In genomic region chr4:84529169-84529751, GRCh38 we compare ENCODE assay signal across 8 cellular contexts. TPM values are rescaled to one million over a fixed set of nuclear protein-coding genes. Genes with fewer than 3 reads are reported as not detected.
A peak's percentile ranks its signal among the peaks of the same experiment; 100 is the strongest.
DNase-seq lines count a peak whose midpoint lies in the region; ATAC-seq and TF ChIP-seq lines count a peak whose summit lies in the region.

No MANE protein-coding gene starts in this region.

- no peak for TF ChIP-seq POLR2A in uterus (IDR thresholded peaks at IDR 0.05)

- TF ChIP-seq CTCF in heart right ventricle (IDR thresholded peaks at IDR 0.05) (peak; percentile 19 to 73 (median 62)), WI38 (IDR thresholded peaks at IDR 0.05; ENCODE audit: low read depth, low read length) (peak; percentile 46; the same call in 1 of the 2 replicates), uterus (IDR thresholded peaks at IDR 0.05) (peak in 2 of 4 experiments; percentile 17 to 32)

- ATAC-seq in heart right ventricle: no peak
- ATAC-seq in left cardiac atrium: no peak

- H3K27ac ChIP-seq in heart right ventricle (no peak overlapping the region), uterus (no peak overlapping the region)

- H3K4me1 ChIP-seq in heart right ventricle (no peaks in the 10 kb centered on the region), uterus (no peaks in the 10 kb centered on the region)

- intact Hi-C loops in heart right ventricle (cut with DNase I): loop anchor here in 1 of 10 donors (10.0 kb wide), 1 partner anchor 874 kb away; no protein-coding TSS in a partner anchor
- intact Hi-C loops in left cardiac atrium (cut with DNase I): loop anchor here in 1 of 2 donors (5.0 kb wide), 1 partner anchor 887 kb away; no protein-coding TSS in a partner anchor
- intact Hi-C loops in uterus (cut with DNase I; ENCODE audit: low total_unique reads): no loop called here

- H3K9me3 ChIP-seq in heart right ventricle (peaks cover 0 to 9% (median 0%) of the 10 kb centered on the region in 11 donors), uterus (no peaks in the 10 kb centered on the region)

- in situ Hi-C loops in KBM-7 (cut with MboI; ENCODE audit: low pct_unique_long_range_greater_than_20kb, low sequenced_read_pairs): no loop called here

- no peaks in the 10 kb centered on the region for H3K36me3 ChIP-seq in heart right ventricle
- no peaks in the 10 kb centered on the region for H3K36me3 ChIP-seq in uterus

- DNase-seq in heart right ventricle (no peak), left cardiac atrium (no peak), KBM-7 (peak; percentile 40), kidney tubule cell (ENCODE audit: low spot score) (peak; percentile 40), uterus (no peak)
- no peak for DNase-seq in activated effector memory CD4-positive, alpha-beta T cell treated with anti-CD3 and anti-CD28 coated beads, Interleukin-2, amount 50 U/mL, for 16 hours
- DNase-seq in effector CD4-positive, alpha-beta T cell: no peak

- H3K4me3 ChIP-seq in heart right ventricle (no peak overlapping the region), WI38 (ENCODE audit: low read depth, low read length) (no peak overlapping the region), uterus (no peak overlapping the region)

- 95 to 97% methylated on average over 2 of the region's 2 CpGs for WGBS in heart right ventricle, 2 donors

- peaks cover 0 to 17% (median 0%) of the 10 kb centered on the region in 7 donors for H3K27me3 ChIP-seq in heart right ventricle
- no peaks in the 10 kb centered on the region for H3K27me3 ChIP-seq in uterus

RNA-seq across cellular contexts. Expression of gene NKX6-1, which starts 30.2 kb away (rescaled TPM):
- total RNA-seq in heart right ventricle (not detected), left cardiac atrium (not detected), uterus (not detected)
- polyA plus RNA-seq in heart right ventricle: not detected

RNA-seq across cellular contexts. Expression of gene CDS1, which starts 53.7 kb away (rescaled TPM):
- total RNA-seq in heart right ventricle: 1 to 10 TPM in 1 of 10 donors, under 1 TPM in 9; 0.28 to 1.2 (median 0.49) TPM
- polyA plus RNA-seq in heart right ventricle: under 1 TPM; 0.45 to 0.66 TPM
- under 1 TPM; 0.21 to 0.29 TPM for total RNA-seq in left cardiac atrium
- 1 to 10 TPM in 2 of 4 donors, under 1 TPM in 1, not detected in 1; 0.59 to 8.8 (median 3.7) TPM for total RNA-seq in uterus

Comparison
In these comparisons a context has a peak if more than half of its experiments do, and no peak if none do; other contexts are left out.
1. DNase-seq: peak in KBM-7 (single experiment) and kidney tubule cell (single experiment); none in heart right ventricle (0 of 2), left cardiac atrium (single experiment), uterus (0 of 2), activated effector memory CD4-positive, alpha-beta T cell treated with anti-CD3 and anti-CD28 coated beads, Interleukin-2, amount 50 U/mL, for 16 hours (single experiment) and effector CD4-positive, alpha-beta T cell (single experiment).